10 cellular contexts compared by ENCODE assay signal in genomic region chr22:31248965-31249940, GRCh38. TPM values are rescaled to one million over a fixed set of nuclear protein-coding genes. Genes with fewer than 3 reads are reported as not detected.
A peak's percentile ranks its signal among the peaks of the same experiment; 100 is the strongest.
DNase-seq lines count a peak whose midpoint lies in the region; ATAC-seq and TF ChIP-seq lines count a peak whose summit lies in the region.
"Had no signal": no experiment of that assay in that cellular context is flagged by ENCODE, and none has a peak within 500 bp of the region (broad histone marks: within the 10 kb centered on the region; RNA-seq: fewer than 3 reads in every experiment).

No MANE protein-coding gene starts in this region.

- no peak overlapping the region for H3K4me2 ChIP-seq in mesendoderm (ENCODE audit: low read length)

- H3K4me1 ChIP-seq in mesodermal cell (ENCODE audit: control insufficient read depth, insufficient read depth, low read length, poor library complexity, severe bottlenecking) = peaks cover 68% of the 10 kb centered on the region
- H3K4me1 ChIP-seq in subcutaneous abdominal adipose tissue (ENCODE audit: control insufficient read depth in 5 of 5, insufficient read depth in 5 of 5, low read length in 5 of 5) = peaks cover 1 to 41% (median 35%) of the 10 kb centered on the region in 5 donors
- peaks cover 8% of the 10 kb centered on the region for H3K4me1 ChIP-seq in mesendoderm (ENCODE audit: control insufficient read depth, low read depth, low read length)

- H3K18ac ChIP-seq in mesendoderm (ENCODE audit: low read length) = no peak overlapping the region

- H3K27ac ChIP-seq in mesodermal cell (ENCODE audit: low read depth, low read length, severe bottlenecking) = peak overlapping the region; percentile 73
- H3K27ac ChIP-seq in subcutaneous abdominal adipose tissue (ENCODE audit: low read depth, low read length) = peak overlapping the region; percentile 37
- H3K27ac ChIP-seq in mesendoderm (ENCODE audit: low read depth, low read length) = no peak overlapping the region

- H3K23ac ChIP-seq in mesendoderm (ENCODE audit: low read length) = no peak overlapping the region

- no peaks in the 10 kb centered on the region for H3K9me3 Mint-ChIP-seq in HFFc6

- peak overlapping the region; percentile 81 for H3K27ac Mint-ChIP-seq in HFFc6

- no peak overlapping the region for H2BK15ac ChIP-seq in mesendoderm (replicated peaks; ENCODE audit: low read depth)

- H3K9me3 ChIP-seq in mesodermal cell (ENCODE audit: control insufficient read depth, low read length) (no peaks in the 10 kb centered on the region), subcutaneous abdominal adipose tissue (ENCODE audit: control insufficient read depth in 5 of 5, low read length in 5 of 5) (no peaks in the 10 kb centered on the region)

- no peak for TF ChIP-seq CTCF in HFFc6 (IDR thresholded peaks at IDR 0.05)
- TF ChIP-seq CTCF in choroid plexus epithelial cell (conservative IDR thresholded peaks at IDR 0.05; ENCODE audit: low read depth, low read length) = no peak

- no peak overlapping the region for H2BK5ac ChIP-seq in mesendoderm (ENCODE audit: low read length)

- H3K4me3 ChIP-seq in choroid plexus epithelial cell (ENCODE audit: low read depth, low read length) = peak overlapping the region; percentile 68
- peak overlapping the region; percentile 49 for H3K4me3 ChIP-seq in mesodermal cell (ENCODE audit: extremely low read depth, insufficient read depth, low read length, poor library complexity, severe bottlenecking)
- peak overlapping the region; percentile 53 to 69 (median 56) for H3K4me3 ChIP-seq in subcutaneous abdominal adipose tissue (ENCODE audit: low read depth in 1 of 5, low read length in 5 of 5)
- H3K4me3 ChIP-seq in mesendoderm (ENCODE audit: low read length) = no peak overlapping the region

- no peak overlapping the region for H2BK120ac ChIP-seq in mesendoderm (ENCODE audit: low read depth, low read length)

- H3K79me1 ChIP-seq in mesendoderm (ENCODE audit: low read length) = peaks cover 7% of the 10 kb centered on the region

- H3K27me3 ChIP-seq in subcutaneous abdominal adipose tissue (ENCODE audit: control insufficient read depth in 5 of 5, insufficient read depth in 4 of 5, low read length in 5 of 5) (no peaks in the 10 kb centered on the region), mesendoderm (ENCODE audit: insufficient read depth, low read length, poor library complexity) (no peaks in the 10 kb centered on the region)

- no peak overlapping the region for H3K4ac ChIP-seq in mesendoderm (ENCODE audit: low read depth, low read length)

- H3K36me3 ChIP-seq in mesodermal cell (ENCODE audit: control insufficient read depth, insufficient read depth, low read length) = peaks cover 20% of the 10 kb centered on the region
- peaks cover 0 to 5% (median 0%) of the 10 kb centered on the region in 5 donors for H3K36me3 ChIP-seq in subcutaneous abdominal adipose tissue (ENCODE audit: control insufficient read depth in 5 of 5, insufficient read depth in 5 of 5, low read length in 5 of 5)
- no peaks in the 10 kb centered on the region for H3K36me3 ChIP-seq in mesendoderm (ENCODE audit: control insufficient read depth, insufficient read depth, low read length)

- H3K27me3 Mint-ChIP-seq in HFFc6 (ENCODE audit: insufficient read depth) = no peaks in the 10 kb centered on the region; the same call in 1 of the 2 replicates

- H4K8ac ChIP-seq in mesendoderm (ENCODE audit: low read depth, low read length) = no peak overlapping the region

- H3K56ac ChIP-seq in mesendoderm (ENCODE audit: low read length) = no peak overlapping the region

- H3K4me3 Mint-ChIP-seq in HFFc6 = peak overlapping the region; percentile 92

- no peaks in the 10 kb centered on the region for H3K79me2 ChIP-seq in mesendoderm (ENCODE audit: control insufficient read depth, insufficient read depth, low read length)

- no peak overlapping the region for H2AK5ac ChIP-seq in mesendoderm (ENCODE audit: low read length)

- H3K4me1 Mint-ChIP-seq in HFFc6 (ENCODE audit: low read depth) = peaks cover 51% of the 10 kb centered on the region

- ATAC-seq in HG03039 (IDR thresholded peaks at IDR 0.05; ENCODE audit: unreplicated experiment) = no peak
- no peak for ATAC-seq in GM18517 (IDR thresholded peaks at IDR 0.05; ENCODE audit: unreplicated experiment)

- H3K9ac ChIP-seq in subcutaneous abdominal adipose tissue (ENCODE audit: low read length in 5 of 5) (peak overlapping the region; percentile 33 to 73 (median 48)), mesendoderm (ENCODE audit: low read length) (no peak overlapping the region)

- no peaks in the 10 kb centered on the region for H3K36me3 Mint-ChIP-seq in HFFc6 (ENCODE audit: low read depth)

- 84 to 88% methylated on average over 7 of the region's 9 CpGs for WGBS in mesodermal cell (ENCODE audit: insufficient coverage in 2 of 2), 2 experiments
- WGBS in mesendoderm (ENCODE audit: extremely low coverage, insufficient coverage, low lambda C conversion rate) = no CpG with 5 or more reads among the region's 9 CpGs

- DNase-seq in HFFc6 (no peak), choroid plexus epithelial cell (ENCODE audit: low read depth) (no peak), mesendoderm (no peak), DMS 273 treated with DMSO at 0.1 percent for 48 hours (lab: John Stamatoyannopoulos, UW) (no peak)
- DNase-seq: activated CD4-positive, alpha-beta T cell treated with anti-CD3 and anti-CD28 coated beads, Interleukin-2, amount 50 U/mL, for 48 hours; NK-92 treated with Interleukin-12 subunit alpha and Interleukin-12 subunit beta, amount 100 ng/mL, for 24 hours had no signal

- H4K5ac ChIP-seq in mesendoderm (ENCODE audit: low read length) = no peak overlapping the region

RNA-seq across cellular contexts. Expression of gene LIMK2, which starts 37.2 kb away (rescaled TPM):
- 10 to 100 TPM; 27.9 to 31.4 (median 28.9) TPM for total RNA-seq in HFFc6 (2021; fragmentation: NEBNext Ultra II Directional; extraction: Animal tissue kit (Norgen Biotek cat#: 25700))
- polyA plus RNA-seq in mesodermal cell (2013, experiment 1 of 2) = 36.4 TPM
- 33.4 TPM for polyA plus RNA-seq in mesodermal cell (2013, experiment 2 of 2)
- polyA plus RNA-seq in mesendoderm (2013, experiment 1 of 2) = 30.4 TPM
- 31.2 TPM for polyA plus RNA-seq in mesendoderm (2013, experiment 2 of 2)

RNA-seq across cellular contexts. Expression of gene PIK3IP1, which starts 43.0 kb away (rescaled TPM):
- 10 to 100 TPM in 1 of 6 experiments, 1 to 10 TPM in 5; 8.3 to 11.3 (median 8.9) TPM for total RNA-seq in HFFc6 (2021; fragmentation: NEBNext Ultra II Directional; extraction: Animal tissue kit (Norgen Biotek cat#: 25700))
- polyA plus RNA-seq in mesodermal cell (2013, experiment 1 of 2) = 15.9 TPM
- 13.4 TPM for polyA plus RNA-seq in mesodermal cell (2013, experiment 2 of 2)
- 0.51 TPM for polyA plus RNA-seq in mesendoderm (2013, experiment 1 of 2)
- polyA plus RNA-seq in mesendoderm (2013, experiment 2 of 2) = 0.53 TPM
